In the genomic region with DNA sequence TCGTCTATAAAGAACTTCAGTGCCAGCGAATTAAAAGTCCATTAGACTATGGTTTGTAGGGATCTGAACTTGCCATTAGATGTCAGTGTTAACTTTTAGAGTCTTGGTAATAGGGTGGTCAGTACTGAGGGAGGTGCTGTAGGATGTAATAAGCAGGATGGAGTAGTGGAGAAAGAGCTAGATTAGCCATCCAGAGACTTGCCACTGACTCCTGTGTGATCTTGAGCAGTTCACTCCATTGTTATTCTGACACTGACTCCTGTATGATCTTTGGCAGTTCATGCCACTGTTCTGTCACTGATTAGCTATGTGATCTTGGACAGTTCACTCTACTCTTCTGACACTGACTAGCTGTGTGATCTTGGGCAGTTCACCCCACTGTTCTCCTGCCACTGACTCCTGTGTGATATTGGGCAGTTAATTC, we compare ENCODE assay signal across 8 cellular contexts.
DNase-seq lines count a peak whose midpoint lies in the region; ATAC-seq, FAIRE-seq and TF ChIP-seq lines count a peak whose summit lies in the region.

No MANE protein-coding gene starts in this region.

- no peak overlapping the region for H3K4me3 Mint-ChIP-seq in T-cell

- H3K9me3 Mint-ChIP-seq in T-cell, result peaks cover 13 to 34% (median 14%) of the 10 kb centered on the region in 3 donors

- H3K36me3 Mint-ChIP-seq in T-cell, result peaks cover 59% of the 10 kb centered on the region

- H3K36me3 ChIP-seq in mucosa of descending colon (ENCODE audit: low read depth), result no peaks in the 10 kb centered on the region

- POLR2A ChIA-PET in T-cell (lab: Charles Lee), result interaction anchor here in 1 of 2 donors (0.6 kb wide), 1 partner anchor 15 kb away, joined by 3 read pairs; no protein-coding TSS in a partner anchor

- TF ChIP-seq CTCF in D721Med (IDR thresholded peaks at IDR 0.05; ENCODE audit: insufficient read depth, missing control alignments), result peak; percentile 28
- no peak for TF ChIP-seq CTCF in mucosa of descending colon (IDR thresholded peaks at IDR 0.05)

- ATAC-seq in mucosa of descending colon, result peak; percentile 60
- ATAC-seq in GM21825 (IDR thresholded peaks at IDR 0.05; ENCODE audit: unreplicated experiment), result no peak
- ATAC-seq in T-cell (replicated peaks in 1 of 4), result no peak

- H3K4me1 ChIP-seq in mucosa of descending colon (ENCODE audit: low read depth), result no peaks in the 10 kb centered on the region

- DNase-seq in D721Med (ENCODE audit: insufficient read length, low spot score) (no peak), NCI-H146 (lab: John Stamatoyannopoulos, UW) (peak; percentile 18), mucosa of descending colon (no peak), NCI-H446 treated with DMSO at 0.1 percent for 48 hours (lab: John Stamatoyannopoulos, UW) (no peak), T-cell (no peak)
- DNase-seq in activated CD4-positive, CD25-positive, alpha-beta regulatory T cell (lab: John Stamatoyannopoulos, UW), result no peak

- H3K9me3 ChIP-seq in mucosa of descending colon, result no peaks in the 10 kb centered on the region

- no peaks in the 10 kb centered on the region for H3K27me3 Mint-ChIP-seq in T-cell

- intact Hi-C loops in mucosa of descending colon (cut with DNase I, micrococcal nuclease), result no loop called here

- no peak overlapping the region for H3K4me3 ChIP-seq in mucosa of descending colon

- no peaks in the 10 kb centered on the region for H3K4me1 Mint-ChIP-seq in T-cell

- FAIRE-seq in D721Med (lab: Jason Lieb, UNC) (peak; percentile 6), endometrium (lab: Jason Lieb, UNC) (peak; percentile 58)

- CTCF ChIA-PET in T-cell (lab: Charles Lee), result interaction anchor here in 1 of 2 donors (0.7 kb wide), 1 partner anchor 855 kb away, joined by 3 read pairs; no protein-coding TSS in a partner anchor

- H3K27ac Mint-ChIP-seq in T-cell, result peak overlapping the region in 1 of 2 donors; percentile 35
